In the genomic region with DNA sequence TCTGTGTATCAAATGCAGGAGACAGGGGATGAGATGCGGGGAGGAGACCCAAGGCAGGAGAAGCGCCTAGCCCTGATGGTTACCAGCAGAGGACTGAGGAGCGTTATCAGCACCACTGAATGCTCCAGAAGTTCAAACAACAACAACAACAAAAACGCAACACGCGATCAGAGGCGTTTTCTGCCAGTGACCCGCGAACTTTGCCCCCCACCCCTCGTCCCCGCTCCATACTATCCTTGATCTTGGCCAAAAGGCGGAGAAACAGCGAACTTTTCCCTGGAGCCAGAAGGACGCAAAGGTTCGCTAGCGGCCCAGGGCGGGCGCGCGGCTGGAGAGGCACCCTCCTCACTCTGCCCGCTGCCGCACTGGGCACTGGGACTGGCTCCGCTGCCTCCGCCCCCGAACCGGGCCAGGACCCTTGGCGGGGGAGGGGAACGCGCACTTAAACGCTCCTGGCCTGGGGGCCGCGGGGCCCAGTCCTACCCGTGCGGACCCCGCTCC, we compare ENCODE assay signal across 2 cellular contexts.
A peak's percentile ranks its signal among the peaks of the same experiment; 100 is the strongest.
TF ChIP-seq lines count a peak whose summit lies in the region.

No MANE protein-coding gene starts in this region.

TF ChIP-seq in A549, 52 proteins besides CTCF, POLR2A, EP300 and RAD21 (continued from another document):
- no peak for TF ChIP-seq RARB (CRISPR knock-in tag; IDR thresholded peaks at IDR 0.05)
- TF ChIP-seq, protein P1, sequence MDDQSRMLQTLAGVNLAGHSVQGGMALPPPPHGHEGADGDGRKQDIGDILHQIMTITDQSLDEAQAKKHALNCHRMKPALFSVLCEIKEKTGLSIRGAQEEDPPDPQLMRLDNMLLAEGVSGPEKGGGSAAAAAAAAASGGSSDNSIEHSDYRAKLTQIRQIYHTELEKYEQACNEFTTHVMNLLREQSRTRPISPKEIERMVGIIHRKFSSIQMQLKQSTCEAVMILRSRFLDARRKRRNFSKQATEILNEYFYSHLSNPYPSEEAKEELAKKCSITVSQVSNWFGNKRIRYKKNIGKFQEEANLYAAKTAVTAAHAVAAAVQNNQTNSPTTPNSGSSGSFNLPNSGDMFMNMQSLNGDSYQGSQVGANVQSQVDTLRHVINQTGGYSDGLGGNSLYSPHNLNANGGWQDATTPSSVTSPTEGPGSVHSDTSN (IDR thresholded peaks at IDR 0.05) = no peak
- no peak for TF ChIP-seq ZNF302 (CRISPR knock-in tag; IDR thresholded peaks at IDR 0.05)
- no peak for TF ChIP-seq HEYL (CRISPR knock-in tag; IDR thresholded peaks at IDR 0.05)
- TF ChIP-seq MAFK (IDR thresholded peaks at IDR 0.05; ENCODE audit: partially characterized antibody) = no peak
- TF ChIP-seq PHF8 (IDR thresholded peaks at IDR 0.05; ENCODE audit: borderline replicate concordance, low read depth) = no peak
- TF ChIP-seq ZC3H11A (IDR thresholded peaks at IDR 0.05) = no peak
- TF ChIP-seq CHD2 (IDR thresholded peaks at IDR 0.05; ENCODE audit: low read length, partially characterized antibody) = no peak
- no peak for TF ChIP-seq ESRRA (IDR thresholded peaks at IDR 0.05; ENCODE audit: borderline replicate concordance, low read length)
- TF ChIP-seq HOXB13 (CRISPR knock-in tag; IDR thresholded peaks at IDR 0.05; ENCODE audit: low read depth) = no peak

TF ChIP-seq in H1, 55 proteins besides CTCF, POLR2A, EP300 and RAD21 (continued from another document):
- TF ChIP-seq EZH2 (IDR thresholded peaks at IDR 0.05; ENCODE audit: low read depth, low read length, severe bottlenecking) = peak; percentile 54
- TF ChIP-seq, protein P2, sequence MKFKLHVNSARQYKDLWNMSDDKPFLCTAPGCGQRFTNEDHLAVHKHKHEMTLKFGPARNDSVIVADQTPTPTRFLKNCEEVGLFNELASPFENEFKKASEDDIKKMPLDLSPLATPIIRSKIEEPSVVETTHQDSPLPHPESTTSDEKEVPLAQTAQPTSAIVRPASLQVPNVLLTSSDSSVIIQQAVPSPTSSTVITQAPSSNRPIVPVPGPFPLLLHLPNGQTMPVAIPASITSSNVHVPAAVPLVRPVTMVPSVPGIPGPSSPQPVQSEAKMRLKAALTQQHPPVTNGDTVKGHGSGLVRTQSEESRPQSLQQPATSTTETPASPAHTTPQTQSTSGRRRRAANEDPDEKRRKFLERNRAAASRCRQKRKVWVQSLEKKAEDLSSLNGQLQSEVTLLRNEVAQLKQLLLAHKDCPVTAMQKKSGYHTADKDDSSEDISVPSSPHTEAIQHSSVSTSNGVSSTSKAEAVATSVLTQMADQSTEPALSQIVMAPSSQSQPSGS (IDR thresholded peaks at IDR 0.05; ENCODE audit: low read length) = no peak
